ENCODE assay signal across 12 cellular contexts in genomic region chr1:192604979-192605620, GRCh38. TPM values are rescaled to one million over a fixed set of nuclear protein-coding genes. Genes with fewer than 3 reads are reported as not detected.
DNase-seq lines count a peak whose midpoint lies in the region; ATAC-seq and TF ChIP-seq lines count a peak whose summit lies in the region.
"Had no signal": no experiment of that assay in that cellular context is flagged by ENCODE, and none has a peak within 500 bp of the region (broad histone marks: within the 10 kb centered on the region; RNA-seq: fewer than 3 reads in every experiment).

No MANE protein-coding gene starts in this region.

- DNase-seq in AML-193 (lab: John Stamatoyannopoulos, UW) = peak; percentile 11 to 31
- DNase-seq in amniotic epithelial cell (ENCODE audit: low read depth) = peak; percentile 92
- no peak for DNase-seq in effector CD4-positive, alpha-beta T cell
- no peak for DNase-seq in uterus
- no peak for DNase-seq in occipital lobe (lab: John Stamatoyannopoulos, UW)
- no peak for DNase-seq in superior temporal gyrus (ENCODE audit: extremely low spot score)
- DNase-seq: ACHN, NCI-H2029, transverse colon had no signal

- H3K36me3 ChIP-seq in uterus = no peaks in the 10 kb centered on the region
- H3K36me3 ChIP-seq: transverse colon had no signal

- no peak for TF ChIP-seq POLR2A in uterus (IDR thresholded peaks at IDR 0.05)

- peak; percentile 36 for ATAC-seq in GM21526 (IDR thresholded peaks at IDR 0.05; ENCODE audit: low FRiP score, unreplicated experiment)
- peak; percentile 20 for ATAC-seq in HG03558 (IDR thresholded peaks at IDR 0.05; ENCODE audit: extremely low read depth, unreplicated experiment)

- no peak overlapping the region for H3K27ac ChIP-seq in uterus
- H3K27ac ChIP-seq: skin epidermis, transverse colon had no signal

- H3K4me3 ChIP-seq in uterus = no peak overlapping the region
- H3K4me3 ChIP-seq: skin epidermis, transverse colon had no signal

- TF ChIP-seq CTCF in uterus (IDR thresholded peaks at IDR 0.05) = no peak

- H3K27me3 ChIP-seq in uterus = no peaks in the 10 kb centered on the region
- H3K27me3 ChIP-seq: transverse colon had no signal

- H3K4me1 ChIP-seq in uterus = no peaks in the 10 kb centered on the region

- H3K9me3 ChIP-seq in uterus = no peaks in the 10 kb centered on the region
- H3K9me3 ChIP-seq: transverse colon had no signal

- intact Hi-C loops in uterus (cut with DNase I; ENCODE audit: low total_unique reads) = no loop called here

RNA-seq across cellular contexts. Expression of gene RGS1, which starts 29.5 kb away (rescaled TPM):
- total RNA-seq in uterus (10 to 100 TPM; 10.7 to 31.5 (median 23.7) TPM), occipital lobe (18.1 TPM)

RNA-seq across cellular contexts. Expression of gene RGS13, which starts 30.8 kb away (rescaled TPM):
- total RNA-seq in uterus (under 1 TPM in 2 of 4 donors, not detected in 2; 0.37 to 0.51 TPM), occipital lobe (not detected)

Comparison
In these comparisons a context has a peak if more than half of its experiments do, and no peak if none do; other contexts are left out.
1. DNase-seq: peak in AML-193 (2 of 2) and amniotic epithelial cell (single experiment); none in effector CD4-positive, alpha-beta T cell (single experiment), uterus (0 of 2), occipital lobe (single experiment) and superior temporal gyrus (single experiment).